Comparison of ENCODE assay signal across 1 cellular context in the genomic region with DNA sequence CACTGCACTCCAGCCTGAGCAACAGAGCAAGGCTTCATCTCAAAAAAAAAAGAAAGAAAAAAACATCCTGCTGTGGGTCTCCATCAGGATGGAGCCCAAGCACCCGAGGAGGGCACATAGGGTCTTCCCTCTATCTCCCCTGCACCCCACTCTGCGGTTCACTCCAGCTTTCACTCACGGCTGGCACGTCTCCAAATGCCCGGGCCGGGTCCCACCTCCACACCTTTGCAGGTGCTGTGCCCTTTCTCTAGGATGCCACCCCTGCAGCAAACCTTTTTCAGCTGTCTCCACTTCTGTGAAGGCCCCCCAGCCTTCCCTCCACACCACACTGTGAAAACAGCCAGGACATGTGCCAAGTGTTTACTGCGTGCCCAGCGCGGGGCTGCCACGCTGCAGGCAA.
TF ChIP-seq lines count a peak whose summit lies in the region.

No MANE protein-coding gene starts in this region.

TF ChIP-seq in HepG2, 621 proteins besides CTCF, POLR2A, EP300 and RAD21:
- TF ChIP-seq TBX3 (IDR thresholded peaks at IDR 0.05; ENCODE audit: borderline replicate concordance) (no peak), MTA1 (CRISPR knock-in tag; IDR thresholded peaks at IDR 0.05; ENCODE audit: borderline replicate concordance) (no peak), SATB2 (CRISPR knock-in tag; IDR thresholded peaks at IDR 0.05) (no peak), NONO (IDR thresholded peaks at IDR 0.05) (no peak), NONO (CRISPR knock-in tag; conservative IDR thresholded peaks at IDR 0.05) (no peak), ZNF558 (CRISPR knock-in tag; IDR thresholded peaks at IDR 0.05; ENCODE audit: borderline replicate concordance) (no peak), ZGPAT (CRISPR knock-in tag; IDR thresholded peaks at IDR 0.05) (no peak), ATF7-NPFF (CRISPR knock-in tag; IDR thresholded peaks at IDR 0.05; ENCODE audit: low read depth) (no peak), MXD4 (CRISPR knock-in tag; IDR thresholded peaks at IDR 0.05) (no peak), TARDBP (CRISPR knock-in tag; IDR thresholded peaks at IDR 0.05) (no peak), ZNF317 (CRISPR knock-in tag; IDR thresholded peaks at IDR 0.05) (no peak), NPAS2 (CRISPR knock-in tag; IDR thresholded peaks at IDR 0.05; ENCODE audit: borderline replicate concordance) (no peak), USF2 (IDR thresholded peaks at IDR 0.05; ENCODE audit: low read depth, low read length) (no peak), USF2 (CRISPR knock-in tag; IDR thresholded peaks at IDR 0.05; ENCODE audit: borderline replicate concordance) (no peak), ZNF20 (CRISPR knock-in tag; IDR thresholded peaks at IDR 0.05) (no peak), ZNF576 (CRISPR knock-in tag; IDR thresholded peaks at IDR 0.05) (no peak)
- TF ChIP-seq, protein P1, sequence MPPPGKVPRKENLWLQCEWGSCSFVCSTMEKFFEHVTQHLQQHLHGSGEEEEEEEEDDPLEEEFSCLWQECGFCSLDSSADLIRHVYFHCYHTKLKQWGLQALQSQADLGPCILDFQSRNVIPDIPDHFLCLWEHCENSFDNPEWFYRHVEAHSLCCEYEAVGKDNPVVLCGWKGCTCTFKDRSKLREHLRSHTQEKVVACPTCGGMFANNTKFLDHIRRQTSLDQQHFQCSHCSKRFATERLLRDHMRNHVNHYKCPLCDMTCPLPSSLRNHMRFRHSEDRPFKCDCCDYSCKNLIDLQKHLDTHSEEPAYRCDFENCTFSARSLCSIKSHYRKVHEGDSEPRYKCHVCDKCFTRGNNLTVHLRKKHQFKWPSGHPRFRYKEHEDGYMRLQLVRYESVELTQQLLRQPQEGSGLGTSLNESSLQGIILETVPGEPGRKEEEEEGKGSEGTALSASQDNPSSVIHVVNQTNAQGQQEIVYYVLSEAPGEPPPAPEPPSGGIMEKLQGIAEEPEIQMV (CRISPR knock-in tag; IDR thresholded peaks at IDR 0.05; ENCODE audit: low read depth), result no peak
- TF ChIP-seq, protein P2, sequence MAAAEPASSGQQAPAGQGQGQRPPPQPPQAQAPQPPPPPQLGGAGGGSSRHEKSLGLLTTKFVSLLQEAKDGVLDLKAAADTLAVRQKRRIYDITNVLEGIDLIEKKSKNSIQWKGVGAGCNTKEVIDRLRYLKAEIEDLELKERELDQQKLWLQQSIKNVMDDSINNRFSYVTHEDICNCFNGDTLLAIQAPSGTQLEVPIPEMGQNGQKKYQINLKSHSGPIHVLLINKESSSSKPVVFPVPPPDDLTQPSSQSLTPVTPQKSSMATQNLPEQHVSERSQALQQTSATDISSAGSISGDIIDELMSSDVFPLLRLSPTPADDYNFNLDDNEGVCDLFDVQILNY (CRISPR knock-in tag; conservative IDR thresholded peaks at IDR 0.05), result no peak
TF ChIP-seq in HepG2: peak in this region for 0.
